ENCODE assay signal across 8 cellular contexts in the genomic region with DNA sequence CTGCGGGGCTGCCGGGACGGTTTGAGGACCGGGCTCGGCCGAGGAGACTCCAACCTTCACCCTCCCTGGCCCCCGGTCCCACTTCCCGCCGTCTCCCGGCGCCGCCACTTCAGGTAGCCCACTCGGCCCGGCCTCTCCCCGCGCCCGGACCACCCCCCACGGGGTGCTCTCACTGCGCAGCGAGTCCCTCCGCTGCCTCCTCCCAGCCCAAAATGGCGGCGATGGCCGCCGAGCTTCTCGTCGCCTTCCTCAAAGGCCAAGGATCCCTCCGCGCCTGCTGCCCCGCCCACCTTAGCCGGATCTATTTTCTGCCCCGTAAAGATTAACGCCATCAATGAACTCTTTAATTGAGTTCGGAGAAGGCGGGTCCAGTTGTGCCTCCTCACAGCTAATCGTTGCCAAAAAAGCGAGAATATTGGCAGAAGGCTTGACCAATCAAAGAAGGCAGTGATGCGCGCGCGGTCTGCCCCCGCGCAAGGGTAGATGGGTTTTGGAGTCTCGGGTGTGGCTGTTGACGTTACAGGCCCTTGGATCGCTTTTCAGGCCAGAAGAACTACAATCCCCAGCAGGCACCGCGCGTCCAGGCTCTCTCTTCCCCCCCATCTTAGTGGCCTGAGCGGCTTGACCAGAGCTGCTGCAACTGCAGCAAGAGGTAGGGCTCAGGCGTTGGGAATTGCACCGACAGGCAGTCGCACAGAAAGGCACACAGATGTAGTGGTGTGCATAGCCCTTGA. TPM values are rescaled to one million over a fixed set of nuclear protein-coding genes. Genes with fewer than 3 reads are reported as not detected.
DNase-seq lines count a peak whose midpoint lies in the region; ATAC-seq and TF ChIP-seq lines count a peak whose summit lies in the region.

A gene with protein sequence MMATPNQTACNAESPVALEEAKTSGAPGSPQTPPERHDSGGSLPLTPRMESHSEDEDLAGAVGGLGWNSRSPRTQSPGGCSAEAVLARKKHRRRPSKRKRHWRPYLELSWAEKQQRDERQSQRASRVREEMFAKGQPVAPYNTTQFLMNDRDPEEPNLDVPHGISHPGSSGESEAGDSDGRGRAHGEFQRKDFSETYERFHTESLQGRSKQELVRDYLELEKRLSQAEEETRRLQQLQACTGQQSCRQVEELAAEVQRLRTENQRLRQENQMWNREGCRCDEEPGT (plus strand): TSS at position 588 of the 734 bp plus-strand sequence. CDS start 919 bp downstream, outside the sequence.

- H3K4me1 Mint-ChIP-seq in activated naive CD8-positive, alpha-beta T cell treated with anti-CD3 and anti-CD28 coated beads for 36 hours: peaks cover 33% of the 10 kb centered on the region
- H3K4me1 Mint-ChIP-seq in glutamatergic neuron (ENCODE audit: low read depth, unreplicated experiment): no peaks in the 10 kb centered on the region

- WGBS in testis, 2 donors: 0% methylated on average over 35 to 52 of the region's 53 CpGs

- no peaks in the 10 kb centered on the region for H3K27me3 Mint-ChIP-seq in activated naive CD8-positive, alpha-beta T cell treated with anti-CD3 and anti-CD28 coated beads for 36 hours
- H3K27me3 Mint-ChIP-seq in glutamatergic neuron (ENCODE audit: unreplicated experiment): peaks cover 4% of the 10 kb centered on the region

- TF ChIP-seq POLR2A in GM10847 (IDR thresholded peaks at IDR 0.05; ENCODE audit: extremely low read depth, insufficient read length) (peak; percentile 83), testis (IDR thresholded peaks at IDR 0.05) (peak; percentile 91)

- H3K4me3 Mint-ChIP-seq in activated naive CD8-positive, alpha-beta T cell treated with anti-CD3 and anti-CD28 coated beads for 36 hours: peak within 1 kb of the TSS; percentile 99
- H3K4me3 Mint-ChIP-seq in glutamatergic neuron (ENCODE audit: unreplicated experiment): peak within 1 kb of the TSS; percentile 94

- peak within 1 kb of the TSS; percentile 82 to 98 for H3K4me3 ChIP-seq in testis

- H3K27me3 ChIP-seq in testis: no peaks in the 10 kb centered on the region

- no peaks in the 10 kb centered on the region for H3K36me3 ChIP-seq in testis (ENCODE audit: low read depth, missing control alignments)

- TF ChIP-seq CTCF in glutamatergic neuron (IDR thresholded peaks at IDR 0.05; ENCODE audit: partially characterized antibody, unreplicated experiment) (no peak), omental fat pad (IDR thresholded peaks at IDR 0.05) (no peak), testis (IDR thresholded peaks at IDR 0.05) (no peak)

- peak within 1 kb of the TSS; percentile 98 for H3K27ac Mint-ChIP-seq in activated naive CD8-positive, alpha-beta T cell treated with anti-CD3 and anti-CD28 coated beads for 36 hours
- peak within 1 kb of the TSS; percentile 97 for H3K27ac Mint-ChIP-seq in glutamatergic neuron (ENCODE audit: unreplicated experiment)

- peaks cover 40% of the 10 kb centered on the region for H3K4me1 ChIP-seq in testis

- no peaks in the 10 kb centered on the region for H3K9me3 Mint-ChIP-seq in activated naive CD8-positive, alpha-beta T cell treated with anti-CD3 and anti-CD28 coated beads for 36 hours
- H3K9me3 Mint-ChIP-seq in glutamatergic neuron (ENCODE audit: unreplicated experiment): peaks cover 3% of the 10 kb centered on the region

- peaks cover 28% of the 10 kb centered on the region for H3K36me3 Mint-ChIP-seq in activated naive CD8-positive, alpha-beta T cell treated with anti-CD3 and anti-CD28 coated beads for 36 hours
- no peaks in the 10 kb centered on the region for H3K36me3 Mint-ChIP-seq in glutamatergic neuron (ENCODE audit: unreplicated experiment)

- ATAC-seq in HG02642 (IDR thresholded peaks at IDR 0.05; ENCODE audit: poor library complexity, unreplicated experiment): peak; percentile 91
- ATAC-seq in omental fat pad (ENCODE audit: low FRiP score): peak; percentile 97

- H3K27ac ChIP-seq in testis: peak within 1 kb of the TSS; percentile 100

- intact Hi-C loops in testis (cut with DNase I; ENCODE audit: low total_unique reads): no loop called here

- DNase-seq in NCI-H1105 (lab: John Stamatoyannopoulos, UW) (peak; percentile 99), SKM-1 (lab: John Stamatoyannopoulos, UW; ENCODE audit: unreplicated experiment) (peak; percentile 97), glutamatergic neuron (peak; percentile 97), omental fat pad (ENCODE audit: low spot score) (peak; percentile 91), testis (peak; percentile 99)
- DNase-seq in activated naive CD8-positive, alpha-beta T cell treated with anti-CD3 and anti-CD28 coated beads for 36 hours: peak; percentile 94

- H3K9me3 ChIP-seq in testis: no peaks in the 10 kb centered on the region

RNA-seq across cellular contexts. Expression of the gene that starts here (rescaled TPM):
- total RNA-seq in activated naive CD8-positive, alpha-beta T cell treated with anti-CD3 and anti-CD28 coated beads for 36 hours: 1 to 10 TPM; 4.8 to 5.6 TPM
- total RNA-seq in glutamatergic neuron (ENCODE audit: unreplicated experiment): 8.4 TPM
- total RNA-seq in omental fat pad: 1 to 10 TPM; 1.4 to 9.3 (median 3.9) TPM
- total RNA-seq in testis: 10 to 100 TPM; 35.9 to 47.7 TPM
- 76.8 TPM for polyA plus RNA-seq in testis (ENCODE audit: insufficient read depth, low read depth, low replicate concordance)

Comparison
In these comparisons a context has a peak if more than half of its experiments do, and no peak if none do; other contexts are left out.
1. Peak in every context shown above with its lines: DNase-seq, ATAC-seq, H3K4me3 ChIP-seq and H3K27ac ChIP-seq.